Comparison of ENCODE assay signal across 1 cellular context in genomic region chr14:74018029-74018703, GRCh38.
TF ChIP-seq lines count a peak whose summit lies in the region.

No MANE protein-coding gene starts in this region.

TF ChIP-seq in HepG2, 621 proteins besides CTCF, POLR2A, EP300 and RAD21 (continued from another document):
- TF ChIP-seq, protein P1, sequence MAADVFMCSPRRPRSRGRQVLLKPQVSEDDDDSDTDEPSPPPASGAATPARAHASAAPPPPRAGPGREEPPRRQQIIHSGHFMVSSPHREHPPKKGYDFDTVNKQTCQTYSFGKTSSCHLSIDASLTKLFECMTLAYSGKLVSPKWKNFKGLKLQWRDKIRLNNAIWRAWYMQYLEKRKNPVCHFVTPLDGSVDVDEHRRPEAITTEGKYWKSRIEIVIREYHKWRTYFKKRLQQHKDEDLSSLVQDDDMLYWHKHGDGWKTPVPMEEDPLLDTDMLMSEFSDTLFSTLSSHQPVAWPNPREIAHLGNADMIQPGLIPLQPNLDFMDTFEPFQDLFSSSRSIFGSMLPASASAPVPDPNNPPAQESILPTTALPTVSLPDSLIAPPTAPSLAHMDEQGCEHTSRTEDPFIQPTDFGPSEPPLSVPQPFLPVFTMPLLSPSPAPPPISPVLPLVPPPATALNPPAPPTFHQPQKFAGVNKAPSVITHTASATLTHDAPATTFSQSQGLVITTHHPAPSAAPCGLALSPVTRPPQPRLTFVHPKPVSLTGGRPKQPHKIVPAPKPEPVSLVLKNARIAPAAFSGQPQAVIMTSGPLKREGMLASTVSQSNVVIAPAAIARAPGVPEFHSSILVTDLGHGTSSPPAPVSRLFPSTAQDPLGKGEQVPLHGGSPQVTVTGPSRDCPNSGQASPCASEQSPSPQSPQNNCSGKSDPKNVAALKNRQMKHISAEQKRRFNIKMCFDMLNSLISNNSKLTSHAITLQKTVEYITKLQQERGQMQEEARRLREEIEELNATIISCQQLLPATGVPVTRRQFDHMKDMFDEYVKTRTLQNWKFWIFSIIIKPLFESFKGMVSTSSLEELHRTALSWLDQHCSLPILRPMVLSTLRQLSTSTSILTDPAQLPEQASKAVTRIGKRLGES (CRISPR knock-in tag; IDR thresholded peaks at IDR 0.05; ENCODE audit: borderline replicate concordance): 0 out of 2 replicates have a peak, but pooled peaks have one; percentile 11
- TF ChIP-seq, protein P2, sequence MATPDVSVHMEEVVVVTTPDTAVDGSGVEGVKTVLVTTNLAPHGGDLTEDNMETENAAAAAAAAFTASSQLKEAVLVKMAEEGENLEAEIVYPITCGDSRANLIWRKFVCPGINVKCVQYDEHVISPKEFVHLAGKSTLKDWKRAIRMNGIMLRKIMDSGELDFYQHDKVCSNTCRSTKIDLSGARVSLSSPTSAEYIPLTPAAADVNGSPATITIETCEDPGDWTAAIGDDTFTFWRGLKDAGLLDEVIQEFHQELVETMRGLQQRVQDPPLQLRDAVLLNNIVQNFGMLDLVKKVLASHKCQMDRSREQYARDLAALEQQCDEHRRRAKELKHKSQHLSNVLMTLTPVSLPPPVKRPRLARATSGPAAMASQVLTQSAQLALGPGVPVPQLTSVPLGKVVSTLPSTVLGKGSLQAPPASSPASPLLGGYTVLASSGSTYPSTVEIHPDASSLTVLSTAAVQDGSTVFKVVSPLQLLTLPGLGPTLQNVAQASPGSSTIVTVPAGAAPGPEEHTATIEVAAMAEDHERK (CRISPR knock-in tag; IDR thresholded peaks at IDR 0.05; ENCODE audit: low read depth): no peak
- TF ChIP-seq IKZF4 (CRISPR knock-in tag; IDR thresholded peaks at IDR 0.05; ENCODE audit: borderline replicate concordance, low read depth, not compliant biosample characterization) (peak; percentile 3), TAF15 (IDR thresholded peaks at IDR 0.05; ENCODE audit: low read depth, low read length, poor library complexity, severe bottlenecking) (no peak), ELF4 (CRISPR knock-in tag; IDR thresholded peaks at IDR 0.05; ENCODE audit: borderline replicate concordance) (peak; percentile 49; the same call in 1 of the 2 replicates), CEBPG (CRISPR knock-in tag; IDR thresholded peaks at IDR 0.05) (0 out of 2 replicates have a peak, but pooled peaks have one; percentile 16), CHCHD3 (CRISPR knock-in tag; IDR thresholded peaks at IDR 0.05) (no peak), ZNF207 (IDR thresholded peaks at IDR 0.05; ENCODE audit: borderline replicate concordance) (no peak), ADNP (CRISPR knock-in tag; IDR thresholded peaks at IDR 0.05) (0 out of 2 replicates have a peak, but pooled peaks have one; percentile 45), HDAC1 (CRISPR knock-in tag; IDR thresholded peaks at IDR 0.05) (0 out of 2 replicates have a peak, but pooled peaks have one; percentile 60), SALL1 (CRISPR knock-in tag; IDR thresholded peaks at IDR 0.05) (no peak), GATAD2A (CRISPR knock-in tag; IDR thresholded peaks at IDR 0.05) (0 out of 2 replicates have a peak, but pooled peaks have one; percentile 12), HMG20A (CRISPR knock-in tag; IDR thresholded peaks at IDR 0.05; ENCODE audit: borderline replicate concordance) (0 out of 2 replicates have a peak, but pooled peaks have one; percentile 5), YY1 (IDR thresholded peaks at IDR 0.05; ENCODE audit: insufficient read depth, insufficient replicate concordance, low read depth, low read length) (peak; percentile 17), RNF2 (conservative IDR thresholded peaks at IDR 0.05; ENCODE audit: low read depth) (no peak), FOXK1 (CRISPR knock-in tag; IDR thresholded peaks at IDR 0.05; ENCODE audit: borderline replicate concordance, low read depth) (no peak), ZNF337 (CRISPR knock-in tag; IDR thresholded peaks at IDR 0.05; ENCODE audit: borderline replicate concordance, low read depth) (0 out of 2 replicates have a peak, but pooled peaks have one; percentile 13), ZNF569 (CRISPR knock-in tag; IDR thresholded peaks at IDR 0.05; ENCODE audit: borderline replicate concordance) (0 out of 2 replicates have a peak, but pooled peaks have one; percentile 54), ETV5 (CRISPR knock-in tag; IDR thresholded peaks at IDR 0.05; ENCODE audit: borderline replicate concordance) (peak; percentile 15), ZNF441 (CRISPR knock-in tag; IDR thresholded peaks at IDR 0.05; ENCODE audit: borderline replicate concordance) (no peak), MAF1 (CRISPR knock-in tag; IDR thresholded peaks at IDR 0.05; ENCODE audit: borderline replicate concordance) (0 out of 2 replicates have a peak, but pooled peaks have one; percentile 13), TBX2 (CRISPR knock-in tag; IDR thresholded peaks at IDR 0.05; ENCODE audit: borderline replicate concordance) (peak; percentile 55; the same call in 1 of the 2 replicates), MEIS1 (CRISPR knock-in tag; IDR thresholded peaks at IDR 0.05; ENCODE audit: borderline replicate concordance) (no peak), SIN3A (IDR thresholded peaks at IDR 0.05; ENCODE audit: borderline replicate concordance, low read depth, low read length) (peak; percentile 61; the same call in 1 of the 2 replicates)
- TF ChIP-seq, protein P3, sequence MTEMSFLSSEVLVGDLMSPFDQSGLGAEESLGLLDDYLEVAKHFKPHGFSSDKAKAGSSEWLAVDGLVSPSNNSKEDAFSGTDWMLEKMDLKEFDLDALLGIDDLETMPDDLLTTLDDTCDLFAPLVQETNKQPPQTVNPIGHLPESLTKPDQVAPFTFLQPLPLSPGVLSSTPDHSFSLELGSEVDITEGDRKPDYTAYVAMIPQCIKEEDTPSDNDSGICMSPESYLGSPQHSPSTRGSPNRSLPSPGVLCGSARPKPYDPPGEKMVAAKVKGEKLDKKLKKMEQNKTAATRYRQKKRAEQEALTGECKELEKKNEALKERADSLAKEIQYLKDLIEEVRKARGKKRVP (CRISPR knock-in tag; IDR thresholded peaks at IDR 0.05): peak in 1 of 2 experiments; percentile 37; a peak in 1 of 4 replicates
- TF ChIP-seq, protein P4, sequence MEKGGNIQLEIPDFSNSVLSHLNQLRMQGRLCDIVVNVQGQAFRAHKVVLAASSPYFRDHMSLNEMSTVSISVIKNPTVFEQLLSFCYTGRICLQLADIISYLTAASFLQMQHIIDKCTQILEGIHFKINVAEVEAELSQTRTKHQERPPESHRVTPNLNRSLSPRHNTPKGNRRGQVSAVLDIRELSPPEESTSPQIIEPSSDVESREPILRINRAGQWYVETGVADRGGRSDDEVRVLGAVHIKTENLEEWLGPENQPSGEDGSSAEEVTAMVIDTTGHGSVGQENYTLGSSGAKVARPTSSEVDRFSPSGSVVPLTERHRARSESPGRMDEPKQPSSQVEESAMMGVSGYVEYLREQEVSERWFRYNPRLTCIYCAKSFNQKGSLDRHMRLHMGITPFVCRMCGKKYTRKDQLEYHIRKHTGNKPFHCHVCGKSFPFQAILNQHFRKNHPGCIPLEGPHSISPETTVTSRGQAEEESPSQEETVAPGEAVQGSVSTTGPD (CRISPR knock-in tag; IDR thresholded peaks at IDR 0.05): no peak
- TF ChIP-seq, protein P5, sequence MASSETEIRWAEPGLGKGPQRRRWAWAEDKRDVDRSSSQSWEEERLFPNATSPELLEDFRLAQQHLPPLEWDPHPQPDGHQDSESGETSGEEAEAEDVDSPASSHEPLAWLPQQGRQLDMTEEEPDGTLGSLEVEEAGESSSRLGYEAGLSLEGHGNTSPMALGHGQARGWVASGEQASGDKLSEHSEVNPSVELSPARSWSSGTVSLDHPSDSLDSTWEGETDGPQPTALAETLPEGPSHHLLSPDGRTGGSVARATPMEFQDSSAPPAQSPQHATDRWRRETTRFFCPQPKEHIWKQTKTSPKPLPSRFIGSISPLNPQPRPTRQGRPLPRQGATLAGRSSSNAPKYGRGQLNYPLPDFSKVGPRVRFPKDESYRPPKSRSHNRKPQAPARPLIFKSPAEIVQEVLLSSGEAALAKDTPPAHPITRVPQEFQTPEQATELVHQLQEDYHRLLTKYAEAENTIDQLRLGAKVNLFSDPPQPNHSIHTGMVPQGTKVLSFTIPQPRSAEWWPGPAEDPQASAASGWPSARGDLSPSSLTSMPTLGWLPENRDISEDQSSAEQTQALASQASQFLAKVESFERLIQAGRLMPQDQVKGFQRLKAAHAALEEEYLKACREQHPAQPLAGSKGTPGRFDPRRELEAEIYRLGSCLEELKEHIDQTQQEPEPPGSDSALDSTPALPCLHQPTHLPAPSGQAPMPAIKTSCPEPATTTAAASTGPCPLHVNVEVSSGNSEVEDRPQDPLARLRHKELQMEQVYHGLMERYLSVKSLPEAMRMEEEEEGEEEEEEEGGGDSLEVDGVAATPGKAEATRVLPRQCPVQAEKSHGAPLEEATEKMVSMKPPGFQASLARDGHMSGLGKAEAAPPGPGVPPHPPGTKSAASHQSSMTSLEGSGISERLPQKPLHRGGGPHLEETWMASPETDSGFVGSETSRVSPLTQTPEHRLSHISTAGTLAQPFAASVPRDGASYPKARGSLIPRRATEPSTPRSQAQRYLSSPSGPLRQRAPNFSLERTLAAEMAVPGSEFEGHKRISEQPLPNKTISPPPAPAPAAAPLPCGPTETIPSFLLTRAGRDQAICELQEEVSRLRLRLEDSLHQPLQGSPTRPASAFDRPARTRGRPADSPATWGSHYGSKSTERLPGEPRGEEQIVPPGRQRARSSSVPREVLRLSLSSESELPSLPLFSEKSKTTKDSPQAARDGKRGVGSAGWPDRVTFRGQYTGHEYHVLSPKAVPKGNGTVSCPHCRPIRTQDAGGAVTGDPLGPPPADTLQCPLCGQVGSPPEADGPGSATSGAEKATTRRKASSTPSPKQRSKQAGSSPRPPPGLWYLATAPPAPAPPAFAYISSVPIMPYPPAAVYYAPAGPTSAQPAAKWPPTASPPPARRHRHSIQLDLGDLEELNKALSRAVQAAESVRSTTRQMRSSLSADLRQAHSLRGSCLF (CRISPR knock-in tag; IDR thresholded peaks at IDR 0.05; ENCODE audit: borderline replicate concordance): 0 out of 2 replicates have a peak, but pooled peaks have one; percentile 15
- TF ChIP-seq, protein P6, sequence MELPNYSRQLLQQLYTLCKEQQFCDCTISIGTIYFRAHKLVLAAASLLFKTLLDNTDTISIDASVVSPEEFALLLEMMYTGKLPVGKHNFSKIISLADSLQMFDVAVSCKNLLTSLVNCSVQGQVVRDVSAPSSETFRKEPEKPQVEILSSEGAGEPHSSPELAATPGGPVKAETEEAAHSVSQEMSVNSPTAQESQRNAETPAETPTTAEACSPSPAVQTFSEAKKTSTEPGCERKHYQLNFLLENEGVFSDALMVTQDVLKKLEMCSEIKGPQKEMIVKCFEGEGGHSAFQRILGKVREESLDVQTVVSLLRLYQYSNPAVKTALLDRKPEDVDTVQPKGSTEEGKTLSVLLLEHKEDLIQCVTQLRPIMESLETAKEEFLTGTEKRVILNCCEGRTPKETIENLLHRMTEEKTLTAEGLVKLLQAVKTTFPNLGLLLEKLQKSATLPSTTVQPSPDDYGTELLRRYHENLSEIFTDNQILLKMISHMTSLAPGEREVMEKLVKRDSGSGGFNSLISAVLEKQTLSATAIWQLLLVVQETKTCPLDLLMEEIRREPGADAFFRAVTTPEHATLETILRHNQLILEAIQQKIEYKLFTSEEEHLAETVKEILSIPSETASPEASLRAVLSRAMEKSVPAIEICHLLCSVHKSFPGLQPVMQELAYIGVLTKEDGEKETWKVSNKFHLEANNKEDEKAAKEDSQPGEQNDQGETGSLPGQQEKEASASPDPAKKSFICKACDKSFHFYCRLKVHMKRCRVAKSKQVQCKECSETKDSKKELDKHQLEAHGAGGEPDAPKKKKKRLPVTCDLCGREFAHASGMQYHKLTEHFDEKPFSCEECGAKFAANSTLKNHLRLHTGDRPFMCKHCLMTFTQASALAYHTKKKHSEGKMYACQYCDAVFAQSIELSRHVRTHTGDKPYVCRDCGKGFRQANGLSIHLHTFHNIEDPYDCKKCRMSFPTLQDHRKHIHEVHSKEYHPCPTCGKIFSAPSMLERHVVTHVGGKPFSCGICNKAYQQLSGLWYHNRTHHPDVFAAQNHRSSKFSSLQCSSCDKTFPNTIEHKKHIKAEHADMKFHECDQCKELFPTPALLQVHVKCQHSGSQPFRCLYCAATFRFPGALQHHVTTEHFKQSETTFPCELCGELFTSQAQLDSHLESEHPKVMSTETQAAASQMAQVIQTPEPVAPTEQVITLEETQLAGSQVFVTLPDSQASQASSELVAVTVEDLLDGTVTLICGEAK (IDR thresholded peaks at IDR 0.05): no peak
- TF ChIP-seq, protein P6 (CRISPR knock-in tag; IDR thresholded peaks at IDR 0.05): peak; percentile 67
